In genomic region chr20:4173142-4173541, GRCh38 we compare ENCODE assay signal across 12 cellular contexts. TPM values are rescaled to one million over a fixed set of nuclear protein-coding genes. Genes with fewer than 3 reads are reported as not detected.
DNase-seq lines count a peak whose midpoint lies in the region; ATAC-seq and TF ChIP-seq lines count a peak whose summit lies in the region.
"Had no signal": no experiment of that assay in that cellular context is flagged by ENCODE, and none has a peak within 500 bp of the region (broad histone marks: within the 10 kb centered on the region; RNA-seq: fewer than 3 reads in every experiment).

No MANE protein-coding gene starts in this region.

- no TSS peak for BruUV-seq in PC-3 (replicated peaks; lab: Mats Ljungman, UMichigan)

- peaks cover 21% of the 10 kb centered on the region for H3K4me1 ChIP-seq in PC-3 (ENCODE audit: insufficient read depth, low read length)
- H3K4me1 ChIP-seq in upper lobe of left lung = peaks cover 6 to 18% (median 10%) of the 10 kb centered on the region in 4 donors

- H3K9me3 ChIP-seq in PC-3 (ENCODE audit: low read length) (no peaks in the 10 kb centered on the region), upper lobe of left lung (peaks cover 0 to 4% (median 0%) of the 10 kb centered on the region in 4 donors)
- H3K9me3 ChIP-seq: neutrophil, thyroid gland had no signal

- H3K27ac ChIP-seq in PC-3 (ENCODE audit: low read length) (0 out of 2 replicates have a peak overlapping the region, but pooled peaks have one; percentile 11), upper lobe of left lung (no peak overlapping the region)
- H3K27ac ChIP-seq: GM23248, neutrophil, thyroid gland had no signal

- peaks cover 20% of the 10 kb centered on the region; the same call in 1 of the 2 replicates for H4K20me1 ChIP-seq in PC-3 (ENCODE audit: low read length)

- WGBS in upper lobe of left lung, 2 donors = 69 to 72% methylated on average over 9 of the region's 9 CpGs

- H3K27me3 ChIP-seq in PC-3 (ENCODE audit: low read length) (no peaks in the 10 kb centered on the region), upper lobe of left lung (no peaks in the 10 kb centered on the region)
- H3K27me3 ChIP-seq: thyroid gland had no signal

- no peaks in the 10 kb centered on the region for H3K9me3 Mint-ChIP-seq in activated naive CD4-positive, alpha-beta T cell treated with anti-CD3 and anti-CD28 coated beads, Interleukin-2, amount 10 ng/mL, durations not matched to agents 7 days and 5 days
- H3K9me3 Mint-ChIP-seq in effector memory CD8-positive, alpha-beta T cell = no peaks in the 10 kb centered on the region
- no peaks in the 10 kb centered on the region for H3K9me3 Mint-ChIP-seq in stimulated activated effector memory CD8-positive, alpha-beta T cell treated with anti-CD3 and anti-CD28 coated beads, Interleukin-12 subunit alpha, Interleukin-12 subunit beta, amount 100 ng/mL, for 72 hours
- H3K9me3 Mint-ChIP-seq: activated naive CD4-positive, alpha-beta T cell treated with anti-CD3 and anti-CD28 coated beads, Interleukin-2, amount 50 U/mL, for 72 hours had no signal

- no peak overlapping the region for H2AFZ ChIP-seq in PC-3 (ENCODE audit: low read length)

- no peak for TF ChIP-seq EP300 in upper lobe of left lung (IDR thresholded peaks at IDR 0.05)

- peaks cover 19% of the 10 kb centered on the region for H3K36me3 ChIP-seq in PC-3 (ENCODE audit: low read depth, low read length)
- H3K36me3 ChIP-seq in upper lobe of left lung = peaks cover 0 to 8% (median 0%) of the 10 kb centered on the region in 4 donors
- H3K36me3 ChIP-seq: neutrophil, thyroid gland had no signal

- TF ChIP-seq CTCF in PC-3 (conservative IDR thresholded peaks at IDR 0.05; ENCODE audit: low read depth, low read length) (no peak), upper lobe of left lung (IDR thresholded peaks at IDR 0.05) (no peak)

- H3K36me3 Mint-ChIP-seq in activated naive CD4-positive, alpha-beta T cell treated with anti-CD3 and anti-CD28 coated beads, Interleukin-2, amount 10 ng/mL, durations not matched to agents 7 days and 5 days = no peaks in the 10 kb centered on the region
- no peaks in the 10 kb centered on the region for H3K36me3 Mint-ChIP-seq in effector memory CD8-positive, alpha-beta T cell (ENCODE audit: insufficient read depth)
- H3K36me3 Mint-ChIP-seq in stimulated activated effector memory CD8-positive, alpha-beta T cell treated with anti-CD3 and anti-CD28 coated beads, Interleukin-12 subunit alpha, Interleukin-12 subunit beta, amount 100 ng/mL, for 72 hours = peaks cover 13% of the 10 kb centered on the region
- H3K36me3 Mint-ChIP-seq: activated naive CD4-positive, alpha-beta T cell treated with anti-CD3 and anti-CD28 coated beads, Interleukin-2, amount 50 U/mL, for 72 hours had no signal

- H3K4me2 ChIP-seq in PC-3 (ENCODE audit: low read length) = no peak overlapping the region

- DNase-seq in activated naive CD4-positive, alpha-beta T cell treated with anti-CD3 and anti-CD28 coated beads, Interleukin-2, amount 10 ng/mL, durations not matched to agents 7 days and 5 days = no peak
- no peak for DNase-seq in activated naive CD4-positive, alpha-beta T cell (lab: John Stamatoyannopoulos, UW)
- no peak for DNase-seq in PC-3
- DNase-seq in effector memory CD8-positive, alpha-beta T cell = no peak
- DNase-seq in stimulated activated effector memory CD8-positive, alpha-beta T cell treated with anti-CD3 and anti-CD28 coated beads, Interleukin-12 subunit alpha, Interleukin-12 subunit beta, amount 100 ng/mL, for 72 hours (ENCODE audit: low spot score in 2 of 2) = no peak
- DNase-seq in upper lobe of left lung = no peak

- peaks cover 45% of the 10 kb centered on the region for H3K79me2 ChIP-seq in PC-3 (ENCODE audit: low read length)

- ATAC-seq in PC-3 (no peak), GM19324 (IDR thresholded peaks at IDR 0.05; ENCODE audit: low FRiP score, unreplicated experiment) (no peak), GM19035 (IDR thresholded peaks at IDR 0.05; ENCODE audit: unreplicated experiment) (no peak), upper lobe of left lung (ENCODE audit: low FRiP score in 2 of 2) (no peak)
- ATAC-seq in effector memory CD8-positive, alpha-beta T cell (replicated peaks) = no peak
- ATAC-seq in stimulated activated effector memory CD8-positive, alpha-beta T cell treated with anti-CD3 and anti-CD28 coated beads, Interleukin-12 subunit alpha, Interleukin-12 subunit beta, amount 100 ng/mL, for 72 hours = peak; percentile 3

- no peaks in the 10 kb centered on the region for H3F3A ChIP-seq in PC-3 (ENCODE audit: low read length, unreplicated experiment)

- POLR2A ChIA-PET in PC-3 (lab: Charles Lee; ENCODE audit: unreplicated experiment) = no interaction called here

- peak overlapping the region; percentile 46 for H3K4me3 Mint-ChIP-seq in activated naive CD4-positive, alpha-beta T cell treated with anti-CD3 and anti-CD28 coated beads, Interleukin-2, amount 10 ng/mL, durations not matched to agents 7 days and 5 days
- H3K4me3 Mint-ChIP-seq in effector memory CD8-positive, alpha-beta T cell = peak overlapping the region; percentile 75 to 79
- peak overlapping the region; percentile 54 for H3K4me3 Mint-ChIP-seq in stimulated activated effector memory CD8-positive, alpha-beta T cell treated with anti-CD3 and anti-CD28 coated beads, Interleukin-12 subunit alpha, Interleukin-12 subunit beta, amount 100 ng/mL, for 72 hours

- H3K27me3 Mint-ChIP-seq in activated naive CD4-positive, alpha-beta T cell treated with anti-CD3 and anti-CD28 coated beads, Interleukin-2, amount 10 ng/mL, durations not matched to agents 7 days and 5 days = peaks cover 35% of the 10 kb centered on the region
- H3K27me3 Mint-ChIP-seq in effector memory CD8-positive, alpha-beta T cell = peaks cover 6 to 12% of the 10 kb centered on the region in 2 donors

- intact Hi-C loops in PC-3 (cut with micrococcal nuclease) = no loop called here

- H3K9me2 ChIP-seq in PC-3 (replicated peaks; ENCODE audit: low read length) = no peaks in the 10 kb centered on the region

- no peak overlapping the region for H3K9ac ChIP-seq in PC-3 (ENCODE audit: low read length)

- peaks cover 37% of the 10 kb centered on the region for H3K4me1 Mint-ChIP-seq in activated naive CD4-positive, alpha-beta T cell treated with anti-CD3 and anti-CD28 coated beads, Interleukin-2, amount 10 ng/mL, durations not matched to agents 7 days and 5 days
- peaks cover 12 to 16% of the 10 kb centered on the region in 2 donors for H3K4me1 Mint-ChIP-seq in effector memory CD8-positive, alpha-beta T cell (ENCODE audit: low read depth in 2 of 2)
- peaks cover 34% of the 10 kb centered on the region for H3K4me1 Mint-ChIP-seq in stimulated activated effector memory CD8-positive, alpha-beta T cell treated with anti-CD3 and anti-CD28 coated beads, Interleukin-12 subunit alpha, Interleukin-12 subunit beta, amount 100 ng/mL, for 72 hours

- H3K4me3 ChIP-seq in PC-3 (ENCODE audit: low read length) = no peak overlapping the region
- no peak overlapping the region for H3K4me3 ChIP-seq in upper lobe of left lung

- TF ChIP-seq POLR2A in upper lobe of left lung (IDR thresholded peaks at IDR 0.05) = no peak

- no peak overlapping the region for H3K27ac Mint-ChIP-seq in activated naive CD4-positive, alpha-beta T cell treated with anti-CD3 and anti-CD28 coated beads, Interleukin-2, amount 10 ng/mL, durations not matched to agents 7 days and 5 days
- H3K27ac Mint-ChIP-seq in effector memory CD8-positive, alpha-beta T cell = peak overlapping the region in 1 of 2 donors; percentile 80
- no peak overlapping the region for H3K27ac Mint-ChIP-seq in stimulated activated effector memory CD8-positive, alpha-beta T cell treated with anti-CD3 and anti-CD28 coated beads, Interleukin-12 subunit alpha, Interleukin-12 subunit beta, amount 100 ng/mL, for 72 hours

- CTCF ChIA-PET in activated naive CD4-positive, alpha-beta T cell treated with anti-CD3 and anti-CD28 coated beads, Interleukin-2, amount 10 ng/mL, durations not matched to agents 7 days and 5 days (lab: Charles Lee) = interaction anchor here (0.8 to 1.5 kb wide), 6 partner anchors 9 to 89 kb away, joined by 3 to 4 read pairs (median 3); no protein-coding TSS in a partner anchor
- CTCF ChIA-PET in PC-3 (lab: Charles Lee) = no interaction called here

RNA-seq across cellular contexts. Expression of gene SMOX, which starts 24.5 kb away (rescaled TPM):
- total RNA-seq in PC-3 (2014; rRNA removed) (59.3 and 82.4 TPM in 2 replicates), upper lobe of left lung (1 to 10 TPM; 2.3 to 8.4 (median 3.9) TPM)
